Comparison of ENCODE assay signal across 8 cellular contexts in genomic region chr3:187183210-187183862, GRCh38. TPM values are rescaled to one million over a fixed set of nuclear protein-coding genes. Genes with fewer than 3 reads are reported as not detected.
DNase-seq lines count a peak whose midpoint lies in the region; ATAC-seq and TF ChIP-seq lines count a peak whose summit lies in the region.

No MANE protein-coding gene starts in this region.

- H3K4me1 ChIP-seq in GM23338 (ENCODE audit: insufficient read depth): peaks cover 56% of the 10 kb centered on the region

- no peak overlapping the region for H2AFZ ChIP-seq in GM23338

- H3K27me3 ChIP-seq in GM23338 (ENCODE audit: insufficient read depth): no peaks in the 10 kb centered on the region

- peak overlapping the region; percentile 99 for H3K27ac ChIP-seq in GM23338 (ENCODE audit: low read depth)

- H3K9me2 ChIP-seq in GM23338 (ENCODE audit: insufficient read depth): peaks cover 10% of the 10 kb centered on the region; the same call in 1 of the 2 replicates

- H3K79me2 ChIP-seq in GM23338 (replicated peaks; ENCODE audit: insufficient read depth): peaks cover 28% of the 10 kb centered on the region

- peak overlapping the region; percentile 71 for H3K4me2 ChIP-seq in GM23338

- H4K20me1 ChIP-seq in GM23338 (replicated peaks; ENCODE audit: insufficient read depth): no peaks in the 10 kb centered on the region

- 0 out of 2 replicates have a peak, but pooled peaks cover 5% of the 10 kb centered on the region for H3K36me3 ChIP-seq in GM23338 (ENCODE audit: insufficient read depth)

- peak; percentile 29 for DNase-seq in DMS153 treated with DMSO at 0.1 percent for 48 hours (lab: John Stamatoyannopoulos, UW; ENCODE audit: unreplicated experiment)
- DNase-seq in GM23338 (ENCODE audit: low spot score): no peak
- peak; percentile 10 for DNase-seq in NCI-H69 (lab: John Stamatoyannopoulos, UW)
- DNase-seq in foreskin fibroblast: peak; percentile 16 to 57
- no peak for DNase-seq in A172 (ENCODE audit: low spot score)
- no peak for DNase-seq in T-helper 9 cell
- no peak for DNase-seq in HuH-7 (ENCODE audit: low spot score)
- no peak for DNase-seq in NCI-H748 treated with DMSO at 0.1 percent for 48 hours (lab: John Stamatoyannopoulos, UW)

- no peak; the same call in 2 of the 3 replicates for ATAC-seq in GM23338

- no peak overlapping the region for H3K27ac Mint-ChIP-seq in GM23338

- H3K4me3 ChIP-seq in GM23338 (no peak overlapping the region), foreskin fibroblast (ENCODE audit: low read depth in 1 of 2, low read length in 2 of 2) (no peak overlapping the region)

- H3K36me3 Mint-ChIP-seq in GM23338 (ENCODE audit: low read depth): peaks cover 9% of the 10 kb centered on the region; the same call in 2 of the 3 replicates

- H3K27me3 Mint-ChIP-seq in GM23338 (ENCODE audit: insufficient read depth, low read depth, poor library complexity): peaks cover 7% of the 10 kb centered on the region

- TF ChIP-seq CTCF in GM23338 (conservative IDR thresholded peaks at IDR 0.05; ENCODE audit: low read depth in 2 of 2): no peak
- TF ChIP-seq CTCF in foreskin fibroblast (IDR thresholded peaks at IDR 0.05; ENCODE audit: low read depth, low read length): no peak

- H3K4me3 Mint-ChIP-seq in GM23338: no peak overlapping the region

- H3F3A ChIP-seq in GM23338 (replicated peaks; ENCODE audit: low read depth): peaks cover 9% of the 10 kb centered on the region

- peaks cover 73% of the 10 kb centered on the region for H3K4me1 Mint-ChIP-seq in GM23338

- H3K9me3 Mint-ChIP-seq in GM23338: no peaks in the 10 kb centered on the region

TF ChIP-seq in GM23338, 12 proteins besides CTCF, POLR2A, EP300 and RAD21:
- TF ChIP-seq, protein P1, sequence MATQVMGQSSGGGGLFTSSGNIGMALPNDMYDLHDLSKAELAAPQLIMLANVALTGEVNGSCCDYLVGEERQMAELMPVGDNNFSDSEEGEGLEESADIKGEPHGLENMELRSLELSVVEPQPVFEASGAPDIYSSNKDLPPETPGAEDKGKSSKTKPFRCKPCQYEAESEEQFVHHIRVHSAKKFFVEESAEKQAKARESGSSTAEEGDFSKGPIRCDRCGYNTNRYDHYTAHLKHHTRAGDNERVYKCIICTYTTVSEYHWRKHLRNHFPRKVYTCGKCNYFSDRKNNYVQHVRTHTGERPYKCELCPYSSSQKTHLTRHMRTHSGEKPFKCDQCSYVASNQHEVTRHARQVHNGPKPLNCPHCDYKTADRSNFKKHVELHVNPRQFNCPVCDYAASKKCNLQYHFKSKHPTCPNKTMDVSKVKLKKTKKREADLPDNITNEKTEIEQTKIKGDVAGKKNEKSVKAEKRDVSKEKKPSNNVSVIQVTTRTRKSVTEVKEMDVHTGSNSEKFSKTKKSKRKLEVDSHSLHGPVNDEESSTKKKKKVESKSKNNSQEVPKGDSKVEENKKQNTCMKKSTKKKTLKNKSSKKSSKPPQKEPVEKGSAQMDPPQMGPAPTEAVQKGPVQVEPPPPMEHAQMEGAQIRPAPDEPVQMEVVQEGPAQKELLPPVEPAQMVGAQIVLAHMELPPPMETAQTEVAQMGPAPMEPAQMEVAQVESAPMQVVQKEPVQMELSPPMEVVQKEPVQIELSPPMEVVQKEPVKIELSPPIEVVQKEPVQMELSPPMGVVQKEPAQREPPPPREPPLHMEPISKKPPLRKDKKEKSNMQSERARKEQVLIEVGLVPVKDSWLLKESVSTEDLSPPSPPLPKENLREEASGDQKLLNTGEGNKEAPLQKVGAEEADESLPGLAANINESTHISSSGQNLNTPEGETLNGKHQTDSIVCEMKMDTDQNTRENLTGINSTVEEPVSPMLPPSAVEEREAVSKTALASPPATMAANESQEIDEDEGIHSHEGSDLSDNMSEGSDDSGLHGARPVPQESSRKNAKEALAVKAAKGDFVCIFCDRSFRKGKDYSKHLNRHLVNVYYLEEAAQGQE (IDR thresholded peaks at IDR 0.05; ENCODE audit: unreplicated experiment): no peak
- TF ChIP-seq, protein P2, sequence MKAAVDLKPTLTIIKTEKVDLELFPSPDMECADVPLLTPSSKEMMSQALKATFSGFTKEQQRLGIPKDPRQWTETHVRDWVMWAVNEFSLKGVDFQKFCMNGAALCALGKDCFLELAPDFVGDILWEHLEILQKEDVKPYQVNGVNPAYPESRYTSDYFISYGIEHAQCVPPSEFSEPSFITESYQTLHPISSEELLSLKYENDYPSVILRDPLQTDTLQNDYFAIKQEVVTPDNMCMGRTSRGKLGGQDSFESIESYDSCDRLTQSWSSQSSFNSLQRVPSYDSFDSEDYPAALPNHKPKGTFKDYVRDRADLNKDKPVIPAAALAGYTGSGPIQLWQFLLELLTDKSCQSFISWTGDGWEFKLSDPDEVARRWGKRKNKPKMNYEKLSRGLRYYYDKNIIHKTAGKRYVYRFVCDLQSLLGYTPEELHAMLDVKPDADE (IDR thresholded peaks at IDR 0.05): no peak; the same call in 1 of the 2 replicates
- TF ChIP-seq CREB1 (CRISPR knock-in tag; IDR thresholded peaks at IDR 0.05; ENCODE audit: low read depth): no peak
- TF ChIP-seq ZNF462 (CRISPR knock-in tag; IDR thresholded peaks at IDR 0.05): no peak
- TF ChIP-seq ZNF331 (CRISPR knock-in tag; IDR thresholded peaks at IDR 0.05; ENCODE audit: low read depth): no peak
- no peak for TF ChIP-seq STAT1 (IDR thresholded peaks at IDR 0.05; ENCODE audit: unreplicated experiment)
- peak; percentile 42 for TF ChIP-seq POLR2AphosphoS5 (IDR thresholded peaks at IDR 0.05; ENCODE audit: low read depth)
TF ChIP-seq in GM23338: peak in this region for 1.

RNA-seq across cellular contexts. Expression of gene RTP1, which starts 13.9 kb away (rescaled TPM):
- 4.4 and 5.9 TPM in 2 replicates for total RNA-seq in GM23338 (2014; rRNA removed; shearing (Covaris generic))
- 5.4 and 6.3 TPM in 2 replicates for polyA plus RNA-seq in GM23338 (2016; fragmentation: Nextera tagmentation; extraction: Ambion mirVana)
- not detected in 2 replicates for total RNA-seq in A172 (2014; rRNA removed; shearing (Covaris generic))

RNA-seq across cellular contexts. Expression of gene RPL39L, which starts 44.0 kb away (rescaled TPM):
- 70.6 and 73.8 TPM in 2 replicates for total RNA-seq in GM23338 (2014; rRNA removed; shearing (Covaris generic))
- polyA plus RNA-seq in GM23338 (2016; fragmentation: Nextera tagmentation; extraction: Ambion mirVana): 149 and 155 TPM in 2 replicates
- total RNA-seq in A172 (2014; rRNA removed; shearing (Covaris generic)): 154 and 237 TPM in 2 replicates

Comparison
In these comparisons a context has a peak if more than half of its experiments do, and no peak if none do; other contexts are left out.
1. DNase-seq: peak in DMS153 treated with DMSO at 0.1 percent for 48 hours (single experiment), NCI-H69 (single experiment) and foreskin fibroblast (2 of 2); none in GM23338 (single experiment), A172 (single experiment), T-helper 9 cell (single experiment), HuH-7 (single experiment) and NCI-H748 treated with DMSO at 0.1 percent for 48 hours (single experiment).